9 cellular contexts compared by ENCODE assay signal in genomic region chr17:75476274-75476673, GRCh38. TPM values are rescaled to one million over a fixed set of nuclear protein-coding genes. Genes with fewer than 3 reads are reported as not detected.
DNase-seq lines count a peak whose midpoint lies in the region; ATAC-seq, FAIRE-seq and TF ChIP-seq lines count a peak whose summit lies in the region.
"Had no signal": no experiment of that assay in that cellular context is flagged by ENCODE, and none has a peak within 500 bp of the region (broad histone marks: within the 10 kb centered on the region; RNA-seq: fewer than 3 reads in every experiment).

No MANE protein-coding gene starts in this region.

- no peak overlapping the region for H3K4me2 ChIP-seq in endothelial cell of umbilical vein (ENCODE audit: insufficient read depth, low read length)

- CTCF ChIA-PET in HEK293 (lab: Yijun Ruan, JAX) (interaction anchor here (0.7 to 1.2 kb wide), 3 partner anchors 40 to 310 kb away, joined by 3 read pairs; partner anchors contain the start of gene TSEN54), endothelial cell of umbilical vein (lab: Charles Lee) (interaction anchor here (0.9 to 1.3 kb wide), 5 partner anchors 8 to 112 kb away, joined by 3 to 4 read pairs (median 3); no protein-coding TSS in a partner anchor)

- no peak overlapping the region for H3K9ac ChIP-seq in endothelial cell of umbilical vein (replicated peaks; ENCODE audit: extremely low read depth, insufficient read depth, low read length)

- H3K4me3 ChIP-seq in HEK293 (ENCODE audit: low read depth, low read length) (no peak overlapping the region), endothelial cell of umbilical vein (replicated peaks in 1 of 3; ENCODE audit: insufficient read depth in 1 of 3, low read depth in 1 of 3, low read length in 3 of 3) (no peak overlapping the region)

- H3K79me2 ChIP-seq in endothelial cell of umbilical vein (ENCODE audit: control insufficient read depth, insufficient read depth, low read length): no peaks in the 10 kb centered on the region

- no peaks in the 10 kb centered on the region for H3K9me1 ChIP-seq in endothelial cell of umbilical vein (replicated peaks; ENCODE audit: control insufficient read depth, extremely low read depth, insufficient read depth, low read length)

- no peaks in the 10 kb centered on the region for H3K27me3 ChIP-seq in endothelial cell of umbilical vein (ENCODE audit: control insufficient read depth in 2 of 2, insufficient read depth in 2 of 2, low read length in 2 of 2)

- dilution Hi-C loops in endothelial cell of umbilical vein (cut with MboI; ENCODE audit: extremely low pct_ligation_motif_present, low sequenced_read_pairs): no loop called here

- peak; percentile 72 for ATAC-seq in sciatic nerve

- no peak overlapping the region for H2AFZ ChIP-seq in endothelial cell of umbilical vein (ENCODE audit: low read depth, low read length)

- BruUV-seq in endothelial cell of umbilical vein (replicated peaks; lab: Mats Ljungman, UMichigan): no TSS peak

- no peaks in the 10 kb centered on the region for H4K20me1 ChIP-seq in endothelial cell of umbilical vein (replicated peaks; ENCODE audit: control insufficient read depth, extremely low read depth, insufficient read depth, low read length)

- intact Hi-C loops in endothelial cell of umbilical vein (cut with micrococcal nuclease): loop anchor here (2.0 kb wide), 1 partner anchor 49 kb away; no protein-coding TSS in a partner anchor
- intact Hi-C loops in sciatic nerve (cut with DNase I): no loop called here

- no peak for TF ChIP-seq POLR2A in endothelial cell of umbilical vein (IDR thresholded peaks at IDR 0.05; ENCODE audit: low read depth, low read length)

- POLR2A ChIA-PET in HEK293 (lab: Yijun Ruan, JAX) (interaction anchor here (0.5 to 1.5 kb wide), 3 partner anchors 10 to 73 kb away, joined by 4 to 5 read pairs (median 5); partner anchors contain the start of gene TMEM94), endothelial cell of umbilical vein (lab: Charles Lee) (no interaction called here)

- DNase-seq in endothelial cell of umbilical vein (ENCODE audit: low read depth, low spot score) (peak; percentile 13), left kidney (ENCODE audit: low read depth, low spot score) (peak; percentile 82), sciatic nerve (ENCODE audit: low spot score) (no peak), GM20000 (ENCODE audit: low spot score) (no peak), MV-4-11 (lab: John Stamatoyannopoulos, UW) (no peak)
- DNase-seq in activated CD4-positive, alpha-beta T cell treated with anti-CD3 and anti-CD28 coated beads, Interleukin-2, amount 50 U/mL, for 4 hours: no peak
- DNase-seq in stimulated activated CD4-positive, alpha-beta T cell treated with anti-CD3 and anti-CD28 coated beads, Interleukin-4, amount 100 ng/mL, for 1 hour: no peak
- DNase-seq: activated T-cell treated with anti-CD3 and anti-CD28 coated beads, Interleukin-2, amount 50 U/mL, for 48 hours had no signal

- H3K9me3 ChIP-seq in HEK293 (ENCODE audit: control insufficient read depth, insufficient read depth, low read depth, low read length) (no peaks in the 10 kb centered on the region), endothelial cell of umbilical vein (replicated peaks; ENCODE audit: control insufficient read depth, insufficient read depth, low read length) (no peaks in the 10 kb centered on the region)

- H3K36me3 ChIP-seq in HEK293 (ENCODE audit: control insufficient read depth in 2 of 2, insufficient read depth in 1 of 2, low read length in 2 of 2) (peaks cover 0 to 44% of the 10 kb centered on the region in 2 experiments; a peak in 2 of 3 replicates), endothelial cell of umbilical vein (ENCODE audit: control insufficient read depth in 2 of 2, extremely low read depth in 1 of 2, insufficient read depth in 2 of 2, low read length in 2 of 2) (peaks cover 0 to 8% of the 10 kb centered on the region in 2 experiments)

- peak; percentile 69 for FAIRE-seq in endothelial cell of umbilical vein (lab: Jason Lieb, UNC)

- no peak for TF ChIP-seq CTCF in HEK293 (tag by site-specific recombination; IDR thresholded peaks at IDR 0.05)
- no peak for TF ChIP-seq CTCF in endothelial cell of umbilical vein (IDR thresholded peaks at IDR 0.05; ENCODE audit: extremely low read depth in 1 of 2, insufficient read depth in 1 of 2, low read depth in 1 of 2, low read length in 2 of 2)
- TF ChIP-seq CTCF in GM20000 (IDR thresholded peaks at IDR 0.05; ENCODE audit: extremely low read depth, missing control alignments): no peak

- H3K27ac ChIP-seq in HEK293 (ENCODE audit: extremely low read depth, low read depth, low read length) (no peak overlapping the region), endothelial cell of umbilical vein (ENCODE audit: insufficient read depth, low read depth, low read length) (no peak overlapping the region)

- peaks cover 2% of the 10 kb centered on the region; the same call in 1 of the 2 replicates for H3K4me1 ChIP-seq in HEK293 (ENCODE audit: control insufficient read depth, insufficient read depth, low read length)
- peaks cover 11% of the 10 kb centered on the region for H3K4me1 ChIP-seq in endothelial cell of umbilical vein (ENCODE audit: control insufficient read depth, extremely low read depth, insufficient read depth, low read length)

TF ChIP-seq in HEK293, 187 proteins besides CTCF, POLR2A, EP300 and RAD21 (continues in another document):
- TF ChIP-seq ZNF692 (tag by site-specific recombination; IDR thresholded peaks at IDR 0.05): no peak

TF ChIP-seq in endothelial cell of umbilical vein, 7 proteins besides CTCF, POLR2A, EP300 and RAD21:
- TF ChIP-seq GATA2 (IDR thresholded peaks at IDR 0.05; ENCODE audit: insufficient read depth, insufficient read length, low read depth, low read length) (no peak), JUN (IDR thresholded peaks at IDR 0.05; ENCODE audit: borderline replicate concordance, insufficient read depth, insufficient read length, low read depth) (no peak), FOS (IDR thresholded peaks at IDR 0.05; ENCODE audit: borderline replicate concordance, insufficient read depth, low read length) (no peak), EZH2 (IDR thresholded peaks at IDR 0.05; ENCODE audit: borderline replicate concordance, low read depth, low read length, severe bottlenecking) (no peak), MAX (IDR thresholded peaks at IDR 0.05; ENCODE audit: insufficient read depth, insufficient read length) (no peak)

RNA-seq across cellular contexts. Expression of gene TMEM94, which starts 19.8 kb away (rescaled TPM):
- total RNA-seq in endothelial cell of umbilical vein (68.4 and 69.2 TPM in 2 replicates), sciatic nerve (86.8 TPM)
- 75.9 and 131 TPM in 2 replicates for polyA plus RNA-seq in endothelial cell of umbilical vein
- 46.4 and 54.3 TPM in 2 replicates for polyA plus RNA-seq in endothelial cell of umbilical vein (2011; cell fraction: cytosol; rRNA removed)
- 371 and 452 TPM in 2 replicates for polyA plus RNA-seq in endothelial cell of umbilical vein (2011; cell fraction: nucleus; rRNA removed)
- polyA plus RNA-seq in endothelial cell of umbilical vein (2012): 47.6 and 53.1 TPM in 2 replicates
- 64.3 and 74.9 TPM in 2 replicates for polyA minus RNA-seq in endothelial cell of umbilical vein
- polyA minus RNA-seq in endothelial cell of umbilical vein (2011; cell fraction: cytosol; rRNA and poly(A)+ RNA removed): 25.6 TPM
- 74.1 and 107 TPM in 2 replicates for polyA minus RNA-seq in endothelial cell of umbilical vein (2011; cell fraction: nucleus; rRNA and poly(A)+ RNA removed)

RNA-seq across cellular contexts. Expression of gene CASKIN2, which starts 39.1 kb away (rescaled TPM):
- total RNA-seq in endothelial cell of umbilical vein (34.6 and 37.6 TPM in 2 replicates), sciatic nerve (127 TPM)
- polyA plus RNA-seq in endothelial cell of umbilical vein: 10.6 and 13.0 TPM in 2 replicates
- polyA plus RNA-seq in endothelial cell of umbilical vein (2011; cell fraction: cytosol; rRNA removed): 8.2 and 9.8 TPM in 2 replicates
- 24.7 and 30.9 TPM in 2 replicates for polyA plus RNA-seq in endothelial cell of umbilical vein (2011; cell fraction: nucleus; rRNA removed)
- 12.8 and 16.5 TPM in 2 replicates for polyA plus RNA-seq in endothelial cell of umbilical vein (2012)
- 12.5 and 21.0 TPM in 2 replicates for polyA minus RNA-seq in endothelial cell of umbilical vein
- 12.1 TPM for polyA minus RNA-seq in endothelial cell of umbilical vein (2011; cell fraction: cytosol; rRNA and poly(A)+ RNA removed)
- polyA minus RNA-seq in endothelial cell of umbilical vein (2011; cell fraction: nucleus; rRNA and poly(A)+ RNA removed): 15.2 and 18.1 TPM in 2 replicates

RNA-seq across cellular contexts. Expression of gene TSEN54, which starts 40.1 kb away (rescaled TPM):
- total RNA-seq in endothelial cell of umbilical vein: 16.7 and 22.3 TPM in 2 replicates
- polyA plus RNA-seq in endothelial cell of umbilical vein: 26.3 and 28.8 TPM in 2 replicates
- 19.9 and 20.0 TPM in 2 replicates for polyA plus RNA-seq in endothelial cell of umbilical vein (2011; cell fraction: cytosol; rRNA removed)
- 37.0 and 40.3 TPM in 2 replicates for polyA plus RNA-seq in endothelial cell of umbilical vein (2011; cell fraction: nucleus; rRNA removed)
- 17.6 and 22.3 TPM in 2 replicates for polyA plus RNA-seq in endothelial cell of umbilical vein (2012)
- 16.9 and 28.6 TPM in 2 replicates for polyA minus RNA-seq in endothelial cell of umbilical vein
- polyA minus RNA-seq in endothelial cell of umbilical vein (2011; cell fraction: cytosol; rRNA and poly(A)+ RNA removed): 18.0 TPM
- polyA minus RNA-seq in endothelial cell of umbilical vein (2011; cell fraction: nucleus; rRNA and poly(A)+ RNA removed): 6.7 and 11.5 TPM in 2 replicates
- total RNA-seq in sciatic nerve: 26.1 TPM

RNA-seq across cellular contexts. Expression of gene LLGL2, which starts 49.2 kb away (rescaled TPM):
- total RNA-seq in endothelial cell of umbilical vein: 5.4 and 5.8 TPM in 2 replicates
- 5.3 and 6.1 TPM in 2 replicates for polyA plus RNA-seq in endothelial cell of umbilical vein
- polyA plus RNA-seq in endothelial cell of umbilical vein (2011; cell fraction: cytosol; rRNA removed): 2.6 and 2.8 TPM in 2 replicates
- polyA plus RNA-seq in endothelial cell of umbilical vein (2011; cell fraction: nucleus; rRNA removed): 8.0 and 9.6 TPM in 2 replicates
- polyA plus RNA-seq in endothelial cell of umbilical vein (2012): 1.4 and 3.9 TPM in 2 replicates
- 2.3 and 2.7 TPM in 2 replicates for polyA minus RNA-seq in endothelial cell of umbilical vein
- 23.6 TPM for polyA minus RNA-seq in endothelial cell of umbilical vein (2011; cell fraction: cytosol; rRNA and poly(A)+ RNA removed)
- polyA minus RNA-seq in endothelial cell of umbilical vein (2011; cell fraction: nucleus; rRNA and poly(A)+ RNA removed): 2.5 and 4.7 TPM in 2 replicates
- 11.0 TPM for total RNA-seq in sciatic nerve

Comparison
In these comparisons a context has a peak if more than half of its experiments do, and no peak if none do; other contexts are left out.
1. DNase-seq: peak in endothelial cell of umbilical vein (single experiment) and left kidney (single experiment); none in sciatic nerve (single experiment), GM20000 (single experiment), activated CD4-positive, alpha-beta T cell treated with anti-CD3 and anti-CD28 coated beads, Interleukin-2, amount 50 U/mL, for 4 hours (0 of 2), MV-4-11 (single experiment) and stimulated activated CD4-positive, alpha-beta T cell treated with anti-CD3 and anti-CD28 coated beads, Interleukin-4, amount 100 ng/mL, for 1 hour (single experiment).